28 cellular contexts compared by ENCODE assay signal in genomic region chr1:219657186-219657585, GRCh38. TPM values are rescaled to one million over a fixed set of nuclear protein-coding genes. Genes with fewer than 3 reads are reported as not detected.
"Had no signal": no experiment of that assay in that cellular context is flagged by ENCODE, and none has a peak within 500 bp of the region (broad histone marks: within the 10 kb centered on the region; RNA-seq: fewer than 3 reads in every experiment).

No MANE protein-coding gene starts in this region.

- ATAC-seq: foreskin keratinocyte; gastroesophageal sphincter; heart left ventricle; left lung; naive thymus-derived CD4-positive, alpha-beta T cell; sciatic nerve; stimulated activated naive CD8-positive, alpha-beta T cell treated with anti-CD3 and anti-CD28 coated beads, Interleukin-15, amount 100 ng/mL, for 72 hours; upper lobe of right lung had no signal

- H3K4me1 ChIP-seq: prostate gland, uterus had no signal

- H3K27me3 ChIP-seq: esophagus muscularis mucosa, gastroesophageal sphincter, heart left ventricle, hepatocyte, right atrium auricular region, suprapubic skin, transverse colon, upper lobe of right lung, uterus had no signal

- H3K9me3 ChIP-seq: esophagus muscularis mucosa, gastroesophageal sphincter, heart left ventricle, left lung, prostate gland, right atrium auricular region, suprapubic skin, transverse colon, upper lobe of right lung, uterus had no signal

- DNase-seq: dermis blood vessel endothelial cell; effector memory CD4-positive, alpha-beta T cell; foreskin keratinocyte; heart left ventricle; kidney; left lung; mesenchymal stem cell; naive thymus-derived CD4-positive, alpha-beta T cell; nephron progenitor cell; nucleus accumbens; stimulated activated CD4-positive, alpha-beta T cell treated with anti-CD3 and anti-CD28 coated beads, Interleukin-12 subunit alpha, Interleukin-12 subunit beta, amount 100 ng/mL, for 4 hours; stimulated activated CD4-positive, alpha-beta T cell treated with anti-CD3 and anti-CD28 coated beads, Interleukin-1b, Interleukin-23, amount 100 ng/mL, for 48 hours; stimulated activated CD4-positive, alpha-beta T cell treated with anti-CD3 and anti-CD28 coated beads, Interleukin-4, amount 100 ng/mL, for 1 hour; stimulated activated CD8-positive, alpha-beta memory T cell treated with anti-CD3 and anti-CD28 coated beads, Interleukin-4, amount 100 ng/mL, for 48 hours; stimulated activated naive CD4-positive, alpha-beta T cell; stimulated activated naive CD8-positive, alpha-beta T cell treated with anti-CD3 and anti-CD28 coated beads, Interleukin-15, amount 100 ng/mL, for 72 hours; transverse colon; upper lobe of right lung; uterus had no signal

- H3K79me2 ChIP-seq: hepatocyte had no signal

- H3K36me3 ChIP-seq: esophagus muscularis mucosa, gastroesophageal sphincter, heart left ventricle, left lung, prostate gland, right atrium auricular region, suprapubic skin, transverse colon, upper lobe of right lung, uterus had no signal

- H3K4me3 ChIP-seq: esophagus muscularis mucosa, gastroesophageal sphincter, heart left ventricle, hepatocyte, left lung, prostate gland, right atrium auricular region, smooth muscle cell, suprapubic skin, transverse colon, upper lobe of right lung, uterus had no signal

- H3K27ac ChIP-seq: esophagus muscularis mucosa, foreskin keratinocyte, gastroesophageal sphincter, heart left ventricle, hepatocyte, left lung, prostate gland, right atrium auricular region, suprapubic skin, transverse colon, upper lobe of right lung, uterus had no signal

- H2AFZ ChIP-seq: hepatocyte had no signal

- H3K4me2 ChIP-seq: hepatocyte, smooth muscle cell had no signal

RNA-seq across cellular contexts. Expression of gene ZC3H11B, which starts 44.3 kb away (rescaled TPM):
- polyA plus RNA-seq: endothelial cell of umbilical vein; foreskin keratinocyte; hepatocyte; naive thymus-derived CD4-positive, alpha-beta T cell; smooth muscle cell had no signal
